Comparison of ENCODE assay signal across 1 cellular context in genomic region chr16:4666537-4667202, GRCh38.
TF ChIP-seq lines count a peak whose summit lies in the region.

No MANE protein-coding gene starts in this region.

TF ChIP-seq in HCT116, 20 proteins besides CTCF, POLR2A, EP300 and RAD21:
- TF ChIP-seq CEBPB (IDR thresholded peaks at IDR 0.05; ENCODE audit: low read depth) = no peak
- no peak for TF ChIP-seq YY1 (IDR thresholded peaks at IDR 0.05; ENCODE audit: extremely low read depth, insufficient replicate concordance, low read depth, low read length)
- TF ChIP-seq SIN3A (IDR thresholded peaks at IDR 0.05; ENCODE audit: low read depth) = no peak
- no peak for TF ChIP-seq JUND (IDR thresholded peaks at IDR 0.05)
- TF ChIP-seq REST (IDR thresholded peaks at IDR 0.05; ENCODE audit: low read depth) = no peak
- TF ChIP-seq MAX (IDR thresholded peaks at IDR 0.05) = no peak
- no peak for TF ChIP-seq ZNF274 (IDR thresholded peaks at IDR 0.05; ENCODE audit: low read depth, low read length)
- no peak for TF ChIP-seq SRF (IDR thresholded peaks at IDR 0.05; ENCODE audit: low read depth)
- no peak for TF ChIP-seq EZH2phosphoT487 (IDR thresholded peaks at IDR 0.05; ENCODE audit: borderline replicate concordance)
- TF ChIP-seq ATF3 (IDR thresholded peaks at IDR 0.05) = no peak
- no peak for TF ChIP-seq FOSL1 (IDR thresholded peaks at IDR 0.05; ENCODE audit: low read depth)
- no peak for TF ChIP-seq POLR2AphosphoS5 (IDR thresholded peaks at IDR 0.05; ENCODE audit: low read depth, low read length)
- no peak for TF ChIP-seq ZBTB33 (IDR thresholded peaks at IDR 0.05; ENCODE audit: extremely low read depth, insufficient replicate concordance, low read length)
- TF ChIP-seq TCF7L2 (IDR thresholded peaks at IDR 0.05; ENCODE audit: borderline replicate concordance, extremely low read depth, insufficient read depth, insufficient read length) = no peak
- TF ChIP-seq CBX3 (IDR thresholded peaks at IDR 0.05; ENCODE audit: low read depth) = no peak
- TF ChIP-seq ZFX (IDR thresholded peaks at IDR 0.05) = no peak
- no peak for TF ChIP-seq SP1 (IDR thresholded peaks at IDR 0.05; ENCODE audit: low read depth)
- TF ChIP-seq ELF1 (IDR thresholded peaks at IDR 0.05; ENCODE audit: borderline replicate concordance, low read depth) = no peak
- no peak for TF ChIP-seq EZH2 (IDR thresholded peaks at IDR 0.05)
- no peak for TF ChIP-seq EGR1 (IDR thresholded peaks at IDR 0.05; ENCODE audit: low read depth)
